Comparison of ENCODE assay signal across 29 cellular contexts in the genomic region with DNA sequence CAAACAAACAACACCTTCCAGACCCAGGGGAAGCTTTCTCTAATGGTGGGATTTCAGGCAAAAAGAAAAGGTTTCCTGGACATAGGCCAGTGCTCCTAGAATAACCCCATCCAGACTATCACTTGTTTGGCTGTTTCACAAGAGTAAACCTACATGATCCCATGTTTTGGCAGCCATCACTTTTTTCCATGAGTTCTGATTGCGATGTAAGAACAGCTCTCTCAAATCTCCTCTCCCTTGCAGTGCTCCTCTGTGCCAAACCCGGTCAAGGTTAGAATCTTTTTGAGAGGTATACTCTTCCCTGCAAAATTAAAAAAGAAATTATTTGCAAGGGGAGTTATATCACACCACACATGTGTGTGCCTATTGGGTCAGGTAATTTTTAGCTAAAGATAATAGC. TPM values are rescaled to one million over a fixed set of nuclear protein-coding genes. Genes with fewer than 3 reads are reported as not detected.
"Had no signal": no experiment of that assay in that cellular context is flagged by ENCODE, and none has a peak within 500 bp of the region (broad histone marks: within the 10 kb centered on the region; RNA-seq: fewer than 3 reads in every experiment).

No MANE protein-coding gene starts in this region.

- H3K27me3 ChIP-seq: ascending aorta, body of pancreas, Peyer's patch had no signal

- H3K27ac Mint-ChIP-seq: activated CD4-positive, alpha-beta memory T cell treated with anti-CD3 and anti-CD28 coated beads for 36 hours; activated CD4-positive, alpha-beta T cell treated with anti-CD3 and anti-CD28 coated beads, Interleukin-2, amount 10 ng/mL, durations not matched to agents 7 days and 5 days; activated naive CD4-positive, alpha-beta T cell treated with anti-CD3 and anti-CD28 coated beads, Interleukin-2, amount 50 U/mL, for 72 hours; activated naive CD8-positive, alpha-beta T cell treated with anti-CD3 and anti-CD28 coated beads, Interleukin-2, amount 50 U/mL, for 24 hours; T-helper 17 cell; WTC11 had no signal

- DNase-seq: activated CD4-positive, alpha-beta memory T cell treated with anti-CD3 and anti-CD28 coated beads for 36 hours; activated CD4-positive, alpha-beta T cell treated with anti-CD3 and anti-CD28 coated beads, Interleukin-2, amount 10 ng/mL, durations not matched to agents 7 days and 5 days; activated CD4-positive, CD25-positive, alpha-beta regulatory T cell treated with anti-CD3 and anti-CD28 coated beads, Interleukin-2, amount 50 U/mL, for 72 hours; activated CD8-positive, alpha-beta memory T cell treated with anti-CD3 and anti-CD28 coated beads for 24 hours; activated effector memory CD4-positive, alpha-beta T cell treated with anti-CD3 and anti-CD28 coated beads, Interleukin-2, amount 50 U/mL, for 16 hours; activated naive CD4-positive, alpha-beta T cell treated with Interleukin-2 at 50 U/mL for 16 hours; activated naive CD8-positive, alpha-beta T cell treated with anti-CD3 and anti-CD28 coated beads, Interleukin-2, amount 50 U/mL, for 24 hours; activated T-cell treated with anti-CD3 and anti-CD28 coated beads, Interleukin-2, amount 50 U/mL, for 4 hours; amniotic stem cell; body of pancreas; KG1; NCI-H1048; NCI-H187 treated with DMSO at 0.1 percent for 48 hours; NCI-H2081 treated with DMSO at 0.1 percent for 48 hours; NCI-H226; NK-92 treated with Interleukin-12 subunit alpha and Interleukin-12 subunit beta, amount 100 ng/mL, for 24 hours; OCI-M1; Peyer's patch; SHP77 treated with DMSO at 0.1 percent for 48 hours; T-helper 17 cell; T-helper 9 cell had no signal

- H3K36me3 Mint-ChIP-seq: activated CD4-positive, alpha-beta memory T cell treated with anti-CD3 and anti-CD28 coated beads for 36 hours; activated naive CD4-positive, alpha-beta T cell treated with anti-CD3 and anti-CD28 coated beads, Interleukin-2, amount 50 U/mL, for 72 hours; WTC11 had no signal

- H3K4me3 ChIP-seq: ascending aorta, body of pancreas, Peyer's patch had no signal

- ATAC-seq: activated naive CD4-positive, alpha-beta T cell treated with anti-CD3 and anti-CD28 coated beads, Interleukin-2, amount 50 U/mL, for 72 hours; activated naive CD8-positive, alpha-beta T cell treated with anti-CD3 and anti-CD28 coated beads, Interleukin-2, amount 50 U/mL, for 24 hours; activated T-cell treated with anti-CD3 and anti-CD28 coated beads, Interleukin-2, amount 50 U/mL, for 4 hours; body of pancreas; T-helper 17 cell had no signal

- H3K4me1 Mint-ChIP-seq: activated CD4-positive, alpha-beta T cell treated with anti-CD3 and anti-CD28 coated beads, Interleukin-2, amount 10 ng/mL, durations not matched to agents 7 days and 5 days; activated naive CD8-positive, alpha-beta T cell treated with anti-CD3 and anti-CD28 coated beads, Interleukin-2, amount 50 U/mL, for 24 hours; T-helper 17 cell had no signal

- H3K9me3 ChIP-seq: ascending aorta, body of pancreas, Peyer's patch had no signal

- H3K4me3 Mint-ChIP-seq: activated CD4-positive, alpha-beta memory T cell treated with anti-CD3 and anti-CD28 coated beads for 36 hours; activated CD4-positive, alpha-beta T cell treated with anti-CD3 and anti-CD28 coated beads, Interleukin-2, amount 10 ng/mL, durations not matched to agents 7 days and 5 days; activated naive CD8-positive, alpha-beta T cell treated with anti-CD3 and anti-CD28 coated beads, Interleukin-2, amount 50 U/mL, for 24 hours; activated T-cell treated with anti-CD3 and anti-CD28 coated beads, Interleukin-2, amount 50 U/mL, for 4 hours; T-helper 17 cell; WTC11 had no signal

- H3K27ac ChIP-seq: ascending aorta, body of pancreas, Peyer's patch, RWPE1 had no signal

- H3K4me1 ChIP-seq: ascending aorta, body of pancreas, Peyer's patch had no signal

- H3K36me3 ChIP-seq: ascending aorta, Peyer's patch had no signal

- H3K9me3 Mint-ChIP-seq: activated CD4-positive, alpha-beta memory T cell treated with anti-CD3 and anti-CD28 coated beads for 36 hours; activated CD4-positive, alpha-beta T cell treated with anti-CD3 and anti-CD28 coated beads, Interleukin-2, amount 10 ng/mL, durations not matched to agents 7 days and 5 days; activated naive CD8-positive, alpha-beta T cell treated with anti-CD3 and anti-CD28 coated beads, Interleukin-2, amount 50 U/mL, for 24 hours; activated T-cell treated with anti-CD3 and anti-CD28 coated beads, Interleukin-2, amount 50 U/mL, for 4 hours had no signal

RNA-seq across cellular contexts. Expression of a gene that starts 11.9 kb away (rescaled TPM):
- total RNA-seq: activated CD4-positive, alpha-beta memory T cell treated with anti-CD3 and anti-CD28 coated beads for 36 hours; activated CD4-positive, alpha-beta T cell treated with anti-CD3 and anti-CD28 coated beads, Interleukin-2, amount 10 ng/mL, durations not matched to agents 7 days and 5 days; activated naive CD4-positive, alpha-beta T cell treated with anti-CD3 and anti-CD28 coated beads, Interleukin-2, amount 50 U/mL, for 72 hours; activated T-cell treated with anti-CD3 and anti-CD28 coated beads, Interleukin-2, amount 50 U/mL, for 4 hours; ascending aorta; LHCN-M2; M059J; NCI-H460; Peyer's patch; SK-MEL-5; T-helper 17 cell had no signal

RNA-seq across cellular contexts. Expression of a gene that starts 41.4 kb away (rescaled TPM):
- total RNA-seq: activated CD4-positive, alpha-beta T cell treated with anti-CD3 and anti-CD28 coated beads, Interleukin-2, amount 10 ng/mL, durations not matched to agents 7 days and 5 days; activated T-cell treated with anti-CD3 and anti-CD28 coated beads, Interleukin-2, amount 50 U/mL, for 4 hours; ascending aorta; body of pancreas; LHCN-M2; M059J; NCI-H460; Peyer's patch; SK-MEL-5; T-helper 17 cell had no signal
